Comparison of ENCODE assay signal across 1 cellular context in genomic region chr19:35431147-35431807, GRCh38.
A peak's percentile ranks its signal among the peaks of the same experiment; 100 is the strongest.
TF ChIP-seq lines count a peak whose summit lies in the region.

No MANE protein-coding gene starts in this region.

TF ChIP-seq in HepG2, 621 proteins besides CTCF, POLR2A, EP300 and RAD21:
- TF ChIP-seq ZC3H13 (CRISPR knock-in tag; IDR thresholded peaks at IDR 0.05), result no peak
- peak; percentile 81; the same call in 1 of the 2 replicates for TF ChIP-seq ZNF382 (CRISPR knock-in tag; IDR thresholded peaks at IDR 0.05; ENCODE audit: borderline replicate concordance)
